Comparison of ENCODE assay signal across 1 cellular context in the genomic region with DNA sequence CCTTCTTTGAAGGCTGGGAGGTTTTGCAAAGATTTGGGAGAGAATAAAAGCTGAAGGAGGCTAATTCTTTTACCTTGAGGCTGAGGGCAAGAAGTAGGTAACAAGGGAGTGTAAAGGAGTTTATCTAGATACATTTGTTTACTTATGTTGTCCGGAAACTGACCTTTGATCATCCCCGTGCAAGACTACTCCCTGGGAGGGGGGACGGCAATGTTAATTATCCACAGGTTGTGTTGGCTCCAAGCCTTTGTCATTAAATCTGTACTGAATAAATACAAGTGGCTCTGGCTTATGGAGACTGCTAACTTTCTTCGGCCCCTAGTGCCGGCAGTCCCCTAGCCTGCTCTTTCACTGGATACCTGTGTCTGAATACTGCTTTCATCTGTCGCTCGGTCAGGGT.
TF ChIP-seq lines count a peak whose summit lies in the region.

No MANE protein-coding gene starts in this region.

TF ChIP-seq in HepG2, 621 proteins besides CTCF, POLR2A, EP300 and RAD21 (continued from another document):
- TF ChIP-seq TAF15 (IDR thresholded peaks at IDR 0.05; ENCODE audit: low read depth, low read length, poor library complexity, severe bottlenecking) = no peak
